ENCODE assay signal across 11 cellular contexts in genomic region chr11:58647141-58647699, GRCh38. TPM values are rescaled to one million over a fixed set of nuclear protein-coding genes. Genes with fewer than 3 reads are reported as not detected.
DNase-seq lines count a peak whose midpoint lies in the region; ATAC-seq and TF ChIP-seq lines count a peak whose summit lies in the region.
"Had no signal": no experiment of that assay in that cellular context is flagged by ENCODE, and none has a peak within 500 bp of the region (broad histone marks: within the 10 kb centered on the region; RNA-seq: fewer than 3 reads in every experiment).

No MANE protein-coding gene starts in this region.

- H3K27me3 ChIP-seq in esophagus muscularis mucosa (no peaks in the 10 kb centered on the region), SK-N-SH (ENCODE audit: insufficient read depth) (0 out of 2 replicates have a peak, but pooled peaks cover 1% of the 10 kb centered on the region), H7 (ENCODE audit: control insufficient read depth, insufficient read depth, low read length) (no peaks in the 10 kb centered on the region)
- H3K27me3 ChIP-seq: tibial nerve had no signal

- H3K9me2 ChIP-seq in SK-N-SH, result no peaks in the 10 kb centered on the region

- ATAC-seq in GM18861 (IDR thresholded peaks at IDR 0.05; ENCODE audit: unreplicated experiment), result peak; percentile 87
- peak; percentile 81 for ATAC-seq in GM21737 (IDR thresholded peaks at IDR 0.05; ENCODE audit: unreplicated experiment)
- peak; percentile 92 for ATAC-seq in HG03378 (IDR thresholded peaks at IDR 0.05; ENCODE audit: unreplicated experiment)
- ATAC-seq: activated CD8-positive, alpha-beta T cell treated with anti-CD3 and anti-CD28 coated beads for 36 hours had no signal

- H3K9me3 ChIP-seq in esophagus muscularis mucosa (no peaks in the 10 kb centered on the region), SK-N-SH (no peaks in the 10 kb centered on the region)

- no peak overlapping the region for H3K9ac ChIP-seq in SK-N-SH

- TF ChIP-seq POLR2A in esophagus muscularis mucosa (IDR thresholded peaks at IDR 0.05; ENCODE audit: low read depth), result no peak

- no peak for TF ChIP-seq RAD21 in SK-N-SH (IDR thresholded peaks at IDR 0.05; ENCODE audit: low read length)

- CTCF ChIA-PET in SK-N-SH (lab: Yijun Ruan, JAX), result interaction anchor here (0.6 to 1.7 kb wide), 2 partner anchors 141 to 254 kb away, joined by 3 to 5 read pairs; no protein-coding TSS in a partner anchor
- CTCF ChIA-PET in HEK293T (lab: Yijun Ruan, JAX), result no interaction called here

- intact Hi-C loops in esophagus muscularis mucosa (cut with DNase I), result no loop called here

- in situ Hi-C loops in ACHN (cut with HindIII; ENCODE audit: low pct_ligation_motif_present, low pct_unique_long_range_greater_than_20kb, low sequenced_read_pairs), result no loop called here

- 90% methylated on average over 2 of the region's 2 CpGs for WGBS in esophagus muscularis mucosa
- 8% methylated on average over 1 of the region's 2 CpGs for WGBS in SK-N-SH (ENCODE audit: low lambda C conversion rate)

- H2AFZ ChIP-seq in SK-N-SH (ENCODE audit: low read depth), result no peak overlapping the region

- no peaks in the 10 kb centered on the region for H3K79me2 ChIP-seq in SK-N-SH (ENCODE audit: insufficient read depth)

- H3K4me2 ChIP-seq in SK-N-SH, result no peak overlapping the region

- DNase-seq in esophagus muscularis mucosa (ENCODE audit: extremely low spot score) (peak; percentile 68), SK-N-SH (no peak), ACHN (no peak), H7 (no peak), HEK293T (ENCODE audit: extremely low spot score) (no peak)
- DNase-seq: activated CD8-positive, alpha-beta T cell treated with anti-CD3 and anti-CD28 coated beads for 36 hours; head of caudate nucleus had no signal

- H3K27ac ChIP-seq in esophagus muscularis mucosa (replicated peaks in 1 of 4) (no peak overlapping the region), SK-N-SH (ENCODE audit: low read depth in 2 of 2, low read length in 1 of 2) (no peak overlapping the region)
- H3K27ac ChIP-seq: tibial nerve had no signal

- TF ChIP-seq EP300 in esophagus muscularis mucosa (IDR thresholded peaks at IDR 0.05), result no peak
- TF ChIP-seq EP300 in SK-N-SH (IDR thresholded peaks at IDR 0.05; ENCODE audit: borderline replicate concordance in 1 of 2, low read depth in 1 of 2, low read length in 1 of 2), result no peak

- no peak for TF ChIP-seq CTCF in esophagus muscularis mucosa (IDR thresholded peaks at IDR 0.05)
- no peak for TF ChIP-seq CTCF in SK-N-SH (IDR thresholded peaks at IDR 0.05)

- no peaks in the 10 kb centered on the region for H4K20me1 ChIP-seq in SK-N-SH (ENCODE audit: insufficient read depth)

- POLR2A ChIA-PET in SK-N-SH (lab: Yijun Ruan, JAX), result no interaction called here
- POLR2A ChIA-PET in HEK293T (lab: Yijun Ruan, JAX), result no interaction called here

- no peaks in the 10 kb centered on the region for H3K4me1 ChIP-seq in esophagus muscularis mucosa
- H3K4me1 ChIP-seq in SK-N-SH (ENCODE audit: control insufficient read depth in 1 of 2, insufficient read depth in 2 of 2, low read depth in 1 of 2, low read length in 1 of 2), result no peaks in the 10 kb centered on the region
- H3K4me1 ChIP-seq: tibial nerve had no signal

- H3K4me3 ChIP-seq in esophagus muscularis mucosa, result no peak overlapping the region
- no peak overlapping the region for H3K4me3 ChIP-seq in SK-N-SH (ENCODE audit: low read depth in 2 of 2, low read length in 1 of 2)
- H3K4me3 ChIP-seq in H7 (ENCODE audit: insufficient read depth, low read depth, low read length), result no peak overlapping the region
- H3K4me3 ChIP-seq: tibial nerve had no signal

- H3K36me3 ChIP-seq in esophagus muscularis mucosa, result no peaks in the 10 kb centered on the region
- no peaks in the 10 kb centered on the region for H3K36me3 ChIP-seq in SK-N-SH (replicated peaks in 1 of 2; ENCODE audit: control insufficient read depth in 1 of 2, insufficient read depth in 2 of 2, low read length in 1 of 2)
- no peaks in the 10 kb centered on the region for H3K36me3 ChIP-seq in H7 (replicated peaks; ENCODE audit: control insufficient read depth, insufficient read depth, low read length)
- H3K36me3 ChIP-seq: tibial nerve had no signal

- H3F3A ChIP-seq in SK-N-SH (replicated peaks; ENCODE audit: insufficient read depth), result no peaks in the 10 kb centered on the region

TF ChIP-seq in SK-N-SH, 30 proteins besides CTCF, POLR2A, EP300 and RAD21 (continues in another document):
- no peak for TF ChIP-seq YY1 (IDR thresholded peaks at IDR 0.05; ENCODE audit: low read depth)
- no peak for TF ChIP-seq GABPA (IDR thresholded peaks at IDR 0.05; ENCODE audit: low read depth)
- TF ChIP-seq MXI1 (IDR thresholded peaks at IDR 0.05; ENCODE audit: low read depth, low read length), result no peak
- TF ChIP-seq RFX5 (IDR thresholded peaks at IDR 0.05; ENCODE audit: low read length), result no peak
- TF ChIP-seq NRF1 (IDR thresholded peaks at IDR 0.05; ENCODE audit: low read depth, low read length), result no peak
- TF ChIP-seq RXRA (IDR thresholded peaks at IDR 0.05; ENCODE audit: borderline replicate concordance, low read depth), result no peak
- TF ChIP-seq USF2 (IDR thresholded peaks at IDR 0.05; ENCODE audit: borderline replicate concordance, low read depth, low read length), result no peak
- TF ChIP-seq IRF3 (IDR thresholded peaks at IDR 0.05; ENCODE audit: low read depth, low read length), result no peak
- TF ChIP-seq JUND (IDR thresholded peaks at IDR 0.05), result no peak
- no peak for TF ChIP-seq SIN3A (IDR thresholded peaks at IDR 0.05; ENCODE audit: borderline replicate concordance, low read depth, low read length)
- TF ChIP-seq MEF2A (IDR thresholded peaks at IDR 0.05; ENCODE audit: borderline replicate concordance, low read depth), result no peak
- TF ChIP-seq FOXM1 (IDR thresholded peaks at IDR 0.05; ENCODE audit: low read depth), result no peak
- no peak for TF ChIP-seq TEAD4 (IDR thresholded peaks at IDR 0.05; ENCODE audit: borderline replicate concordance, insufficient read depth)
- no peak for TF ChIP-seq POLR2AphosphoS5 (IDR thresholded peaks at IDR 0.05; ENCODE audit: low read depth, low read length)

TF ChIP-seq in HEK293T, 16 proteins besides CTCF, POLR2A, EP300 and RAD21:
- TF ChIP-seq LEF1 (IDR thresholded peaks at IDR 0.05; ENCODE audit: borderline replicate concordance) (no peak), FOXM1 (IDR thresholded peaks at IDR 0.05; ENCODE audit: borderline replicate concordance) (no peak), SUZ12 (IDR thresholded peaks at IDR 0.05) (no peak), SP1 (IDR thresholded peaks at IDR 0.05) (no peak), ARNT (IDR thresholded peaks at IDR 0.05) (no peak), ZNF384 (IDR thresholded peaks at IDR 0.05) (no peak), BHLHE40 (IDR thresholded peaks at IDR 0.05; ENCODE audit: borderline replicate concordance) (no peak), FOXK2 (IDR thresholded peaks at IDR 0.05) (no peak), HDGF (IDR thresholded peaks at IDR 0.05; ENCODE audit: borderline replicate concordance) (no peak), ELF4 (IDR thresholded peaks at IDR 0.05) (no peak), CTBP1 (IDR thresholded peaks at IDR 0.05; ENCODE audit: borderline replicate concordance) (no peak)
TF ChIP-seq in HEK293T: peak in this region for 0.

RNA-seq across cellular contexts. Expression of gene CNTF, which starts 24.8 kb away (rescaled TPM):
- 1 to 10 TPM; 1.3 to 2.5 (median 1.9) TPM for total RNA-seq in esophagus muscularis mucosa
- polyA plus RNA-seq in SK-N-SH (2012; rRNA removed), result 0.87 and 1.4 TPM in 2 replicates
- 0.66 and 0.67 TPM in 2 replicates for polyA plus RNA-seq in SK-N-SH (2012; cell fraction: cytosol; rRNA removed)
- polyA plus RNA-seq in SK-N-SH (2012; cell fraction: nucleus; rRNA removed), result 1.2 and 3.4 TPM in 2 replicates
- total RNA-seq in H7 (2014; rRNA removed; shearing (Covaris generic)), result 0.26 and 0.73 TPM in 2 replicates
